12 cellular contexts compared by ENCODE assay signal in genomic region chr15:56786966-56787365, GRCh38. TPM values are rescaled to one million over a fixed set of nuclear protein-coding genes. Genes with fewer than 3 reads are reported as not detected.
A peak's percentile ranks its signal among the peaks of the same experiment; 100 is the strongest.
DNase-seq lines count a peak whose midpoint lies in the region; ATAC-seq and TF ChIP-seq lines count a peak whose summit lies in the region.
"Had no signal": no experiment of that assay in that cellular context is flagged by ENCODE, and none has a peak within 500 bp of the region (broad histone marks: within the 10 kb centered on the region; RNA-seq: fewer than 3 reads in every experiment).

No MANE protein-coding gene starts in this region.

- peaks cover 24% of the 10 kb centered on the region for H3K4me1 Mint-ChIP-seq in activated CD4-positive, alpha-beta memory T cell treated with anti-CD3 and anti-CD28 coated beads, Interleukin-2, amount 10 ng/mL, durations not matched to agents 7 days and 5 days
- H3K4me1 Mint-ChIP-seq in naive thymus-derived CD8-positive, alpha-beta T cell: no peaks in the 10 kb centered on the region

- POLR2A ChIA-PET in activated CD4-positive, alpha-beta memory T cell treated with anti-CD3 and anti-CD28 coated beads, Interleukin-2, amount 10 ng/mL, durations not matched to agents 7 days and 5 days (lab: Charles Lee): interaction anchor here (0.8 kb wide), 1 partner anchor 131 kb away, joined by 4 read pairs; the partner anchor contains the start of gene TCF12
- POLR2A ChIA-PET in naive thymus-derived CD8-positive, alpha-beta T cell (lab: Charles Lee): no interaction called here

- peak overlapping the region; percentile 72 for H3K27ac Mint-ChIP-seq in activated CD4-positive, alpha-beta memory T cell treated with anti-CD3 and anti-CD28 coated beads, Interleukin-2, amount 10 ng/mL, durations not matched to agents 7 days and 5 days
- H3K27ac Mint-ChIP-seq in naive thymus-derived CD8-positive, alpha-beta T cell: no peak overlapping the region

- no peak for TF ChIP-seq CTCF in GM10266 (IDR thresholded peaks at IDR 0.05; ENCODE audit: control insufficient read depth, insufficient read depth, low read depth, missing control alignments)

- peaks cover 33% of the 10 kb centered on the region for H3K9me3 Mint-ChIP-seq in activated CD4-positive, alpha-beta memory T cell treated with anti-CD3 and anti-CD28 coated beads, Interleukin-2, amount 10 ng/mL, durations not matched to agents 7 days and 5 days
- H3K9me3 Mint-ChIP-seq in naive thymus-derived CD8-positive, alpha-beta T cell: peaks cover 0 to 13% (median 4%) of the 10 kb centered on the region in 9 donors

- TF ChIP-seq POLR2A in erythroblast (IDR thresholded peaks at IDR 0.05; ENCODE audit: low read length): no peak

- H3K27me3 Mint-ChIP-seq in activated CD4-positive, alpha-beta memory T cell treated with anti-CD3 and anti-CD28 coated beads, Interleukin-2, amount 10 ng/mL, durations not matched to agents 7 days and 5 days: no peaks in the 10 kb centered on the region
- H3K27me3 Mint-ChIP-seq in naive thymus-derived CD8-positive, alpha-beta T cell: no peaks in the 10 kb centered on the region

- peak; percentile 70 for ATAC-seq in GM19035 (IDR thresholded peaks at IDR 0.05; ENCODE audit: unreplicated experiment)
- ATAC-seq in HG02852 (IDR thresholded peaks at IDR 0.05; ENCODE audit: unreplicated experiment): peak; percentile 61
- ATAC-seq in naive thymus-derived CD8-positive, alpha-beta T cell: no peak

- H3K36me3 Mint-ChIP-seq in activated CD4-positive, alpha-beta memory T cell treated with anti-CD3 and anti-CD28 coated beads, Interleukin-2, amount 10 ng/mL, durations not matched to agents 7 days and 5 days (ENCODE audit: low read depth): peaks cover 13% of the 10 kb centered on the region
- H3K36me3 Mint-ChIP-seq in naive thymus-derived CD8-positive, alpha-beta T cell: peaks cover 0 to under 1% (median 0%) of the 10 kb centered on the region in 3 donors

- H3K4me3 Mint-ChIP-seq in activated CD4-positive, alpha-beta memory T cell treated with anti-CD3 and anti-CD28 coated beads, Interleukin-2, amount 10 ng/mL, durations not matched to agents 7 days and 5 days: peak overlapping the region; percentile 43
- H3K4me3 Mint-ChIP-seq in naive thymus-derived CD8-positive, alpha-beta T cell: no peak overlapping the region

- DNase-seq in GM10266 (ENCODE audit: extremely low spot score) (peak; percentile 74), NCI-H2196 treated with DMSO at 0.1 percent for 48 hours (lab: John Stamatoyannopoulos, UW; ENCODE audit: unreplicated experiment) (no peak), NCI-H146 treated with DMSO at 0.1 percent for 48 hours (lab: John Stamatoyannopoulos, UW; ENCODE audit: unreplicated experiment) (no peak), erythroblast (lab: John Stamatoyannopoulos, UW) (no peak)
- no peak for DNase-seq in activated CD4-positive, alpha-beta memory T cell treated with anti-CD3 and anti-CD28 coated beads, Interleukin-2, amount 10 ng/mL, durations not matched to agents 7 days and 5 days
- DNase-seq in naive thymus-derived CD8-positive, alpha-beta T cell: no peak
- DNase-seq: Caco-2; effector memory CD4-positive, alpha-beta T cell; NCI-H1436; spleen had no signal

- CTCF ChIA-PET in activated CD4-positive, alpha-beta memory T cell treated with anti-CD3 and anti-CD28 coated beads, Interleukin-2, amount 10 ng/mL, durations not matched to agents 7 days and 5 days (lab: Charles Lee): interaction anchor here (0.9 to 1.2 kb wide), 2 partner anchors 19 to 22 kb away, joined by 3 read pairs; no protein-coding TSS in a partner anchor

RNA-seq across cellular contexts. Expression of gene ZNF280D, which starts 53.7 kb away (rescaled TPM):
- 10 to 100 TPM; 23.4 to 24.4 TPM for total RNA-seq in activated CD4-positive, alpha-beta memory T cell treated with anti-CD3 and anti-CD28 coated beads, Interleukin-2, amount 10 ng/mL, durations not matched to agents 7 days and 5 days
- 10 to 100 TPM; 46.6 to 51.1 TPM for total RNA-seq in naive thymus-derived CD8-positive, alpha-beta T cell
- 10 to 100 TPM; 10.6 to 14.4 (median 11.0) TPM for polyA plus RNA-seq in naive thymus-derived CD8-positive, alpha-beta T cell

Comparison
In these comparisons a context has a peak if more than half of its experiments do, and no peak if none do; other contexts are left out.
1. ATAC-seq: peak in GM19035 (single experiment) and HG02852 (single experiment); none in naive thymus-derived CD8-positive, alpha-beta T cell (0 of 2).